In the genomic region with DNA sequence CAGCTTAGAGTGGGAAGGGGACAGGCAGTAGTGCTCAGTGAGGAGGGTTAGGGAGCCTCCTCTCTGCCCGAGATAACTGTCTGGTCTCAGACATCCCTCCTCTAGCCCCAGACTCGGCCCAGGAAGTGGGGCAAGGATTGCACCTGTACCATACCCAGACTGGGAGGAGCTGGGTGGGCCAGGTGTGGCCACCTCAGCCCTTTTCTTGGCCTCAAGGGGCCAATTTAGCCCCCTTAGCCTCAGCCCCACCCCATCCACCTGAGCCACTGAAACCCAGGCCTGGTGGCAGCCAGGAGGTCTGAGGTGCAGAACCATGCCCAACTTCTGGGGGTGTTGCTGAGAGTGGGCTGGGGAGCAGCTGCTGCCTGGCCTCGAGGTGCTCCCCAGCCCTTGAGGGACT, we compare ENCODE assay signal across 1 cellular context.
TF ChIP-seq lines count a peak whose summit lies in the region.

No MANE protein-coding gene starts in this region.

TF ChIP-seq in HEK293, 187 proteins besides CTCF, POLR2A, EP300 and RAD21:
- TF ChIP-seq KLF10 (tag by site-specific recombination; IDR thresholded peaks at IDR 0.05) (no peak), KLF1 (tag by site-specific recombination; IDR thresholded peaks at IDR 0.05) (peak; percentile 70), ZNF785 (tag by site-specific recombination; IDR thresholded peaks at IDR 0.05) (no peak)
